In the genomic region with DNA sequence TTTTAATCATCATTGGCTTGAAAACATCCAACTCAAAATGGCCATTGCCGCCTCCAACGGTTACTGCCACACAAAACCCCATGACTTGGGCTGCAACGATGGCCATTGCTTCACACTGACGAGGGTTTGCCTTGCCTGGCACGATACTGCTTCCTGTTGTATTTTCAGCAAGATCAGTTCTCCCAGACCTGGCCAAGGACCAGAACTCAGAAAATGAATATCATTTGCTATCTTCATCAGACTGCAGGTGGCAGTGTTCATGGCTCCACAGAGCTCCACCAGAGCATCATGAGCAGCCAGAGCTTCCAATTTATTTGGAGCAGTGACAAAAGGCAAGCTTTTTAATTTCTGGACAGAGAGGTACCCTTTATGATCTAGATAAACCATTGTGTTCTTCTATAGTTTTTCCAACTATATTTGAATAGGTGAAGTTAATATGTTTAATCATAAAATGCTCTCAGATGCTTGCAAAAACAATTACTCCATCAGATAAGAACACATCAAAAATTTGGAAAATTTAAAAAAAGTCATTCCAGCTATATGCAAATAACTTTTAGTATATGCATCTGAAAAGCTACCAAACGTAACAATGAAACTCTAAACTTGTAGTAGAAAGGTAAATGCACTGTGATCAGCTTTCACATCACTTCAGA, we compare ENCODE assay signal across 1 cellular context.
TF ChIP-seq lines count a peak whose summit lies in the region.

No MANE protein-coding gene starts in this region.

TF ChIP-seq in WTC11, 78 proteins besides CTCF, POLR2A, EP300 and RAD21 (continued from another document):
- TF ChIP-seq, protein P1, sequence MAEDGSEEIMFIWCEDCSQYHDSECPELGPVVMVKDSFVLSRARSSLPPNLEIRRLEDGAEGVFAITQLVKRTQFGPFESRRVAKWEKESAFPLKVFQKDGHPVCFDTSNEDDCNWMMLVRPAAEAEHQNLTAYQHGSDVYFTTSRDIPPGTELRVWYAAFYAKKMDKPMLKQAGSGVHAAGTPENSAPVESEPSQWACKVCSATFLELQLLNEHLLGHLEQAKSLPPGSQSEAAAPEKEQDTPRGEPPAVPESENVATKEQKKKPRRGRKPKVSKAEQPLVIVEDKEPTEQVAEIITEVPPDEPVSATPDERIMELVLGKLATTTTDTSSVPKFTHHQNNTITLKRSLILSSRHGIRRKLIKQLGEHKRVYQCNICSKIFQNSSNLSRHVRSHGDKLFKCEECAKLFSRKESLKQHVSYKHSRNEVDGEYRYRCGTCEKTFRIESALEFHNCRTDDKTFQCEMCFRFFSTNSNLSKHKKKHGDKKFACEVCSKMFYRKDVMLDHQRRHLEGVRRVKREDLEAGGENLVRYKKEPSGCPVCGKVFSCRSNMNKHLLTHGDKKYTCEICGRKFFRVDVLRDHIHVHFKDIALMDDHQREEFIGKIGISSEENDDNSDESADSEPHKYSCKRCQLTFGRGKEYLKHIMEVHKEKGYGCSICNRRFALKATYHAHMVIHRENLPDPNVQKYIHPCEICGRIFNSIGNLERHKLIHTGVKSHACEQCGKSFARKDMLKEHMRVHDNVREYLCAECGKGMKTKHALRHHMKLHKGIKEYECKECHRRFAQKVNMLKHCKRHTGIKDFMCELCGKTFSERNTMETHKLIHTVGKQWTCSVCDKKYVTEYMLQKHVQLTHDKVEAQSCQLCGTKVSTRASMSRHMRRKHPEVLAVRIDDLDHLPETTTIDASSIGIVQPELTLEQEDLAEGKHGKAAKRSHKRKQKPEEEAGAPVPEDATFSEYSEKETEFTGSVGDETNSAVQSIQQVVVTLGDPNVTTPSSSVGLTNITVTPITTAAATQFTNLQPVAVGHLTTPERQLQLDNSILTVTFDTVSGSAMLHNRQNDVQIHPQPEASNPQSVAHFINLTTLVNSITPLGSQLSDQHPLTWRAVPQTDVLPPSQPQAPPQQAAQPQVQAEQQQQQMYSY (CRISPR knock-in tag; IDR thresholded peaks at IDR 0.05), result no peak
- no peak for TF ChIP-seq GABPB1 (CRISPR knock-in tag; IDR thresholded peaks at IDR 0.05)
